ENCODE assay signal across 28 cellular contexts in the genomic region with DNA sequence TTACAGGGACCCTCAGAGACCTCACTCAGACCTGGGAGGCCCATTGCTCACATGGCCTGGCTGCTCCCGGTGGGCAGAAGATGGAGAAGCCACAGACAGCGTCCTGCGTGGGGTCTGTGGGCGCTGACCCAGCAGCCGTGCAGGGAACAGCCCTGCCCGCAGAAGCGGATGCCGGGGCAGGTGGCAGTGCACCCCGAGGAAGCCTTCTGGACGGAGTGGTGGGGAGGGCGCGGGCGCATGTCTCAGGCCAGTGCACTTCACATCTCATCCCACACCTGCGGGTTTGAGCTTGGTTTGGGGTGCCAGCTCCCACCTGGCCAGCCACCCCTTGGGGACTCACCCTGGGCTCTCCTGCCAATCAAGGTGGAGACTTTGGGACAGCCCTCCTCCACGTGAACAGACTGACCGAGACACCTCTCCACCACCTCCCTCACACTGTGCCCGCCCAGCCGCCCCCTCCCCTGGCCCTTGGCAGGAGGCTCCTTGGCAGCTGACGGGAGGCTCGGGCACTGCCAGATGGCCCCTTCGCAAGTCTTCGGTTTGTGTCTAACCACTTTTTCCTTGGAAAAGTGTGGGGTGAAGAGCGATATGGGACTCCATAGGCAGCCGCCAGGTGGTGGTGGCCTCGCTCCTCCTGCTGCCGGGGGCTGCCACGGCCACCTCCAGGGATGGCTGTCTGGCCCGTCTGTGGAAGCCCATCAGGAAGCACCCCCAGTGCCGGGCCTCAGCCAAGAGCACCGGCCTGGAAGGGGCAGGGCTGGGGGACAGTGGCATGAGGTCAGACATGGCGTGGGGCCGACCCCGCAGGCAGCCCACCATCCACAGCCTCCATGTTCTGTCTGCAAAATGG. TPM values are rescaled to one million over a fixed set of nuclear protein-coding genes. Genes with fewer than 3 reads are reported as not detected.
"Had no signal": no experiment of that assay in that cellular context is flagged by ENCODE, and none has a peak within 500 bp of the region (broad histone marks: within the 10 kb centered on the region; RNA-seq: fewer than 3 reads in every experiment).

No MANE protein-coding gene starts in this region.

- DNase-seq: activated CD4-positive, alpha-beta T cell treated with anti-CD3 and anti-CD28 coated beads for 48 hours; activated CD4-positive, alpha-beta T cell treated with anti-CD3 and anti-CD28 coated beads, Interleukin-2, amount 50 U/mL, for 48 hours; activated CD8-positive, alpha-beta memory T cell treated with anti-CD3 and anti-CD28 coated beads for 24 hours; activated gamma-delta T cell; activated naive CD4-positive, alpha-beta T cell treated with anti-CD3 and anti-CD28 coated beads, Interleukin-2, amount 10 ng/mL, durations not matched to agents 7 days and 5 days; activated naive CD8-positive, alpha-beta T cell treated with anti-CD3 and anti-CD28 coated beads, Interleukin-2, amount 10 ng/mL, durations not matched to agents 7 days and 5 days; endodermal cell; foreskin fibroblast; heart right ventricle; left lung; mesendoderm; natural killer cell; right lobe of liver; stimulated activated CD4-positive, alpha-beta T cell treated with anti-CD3 and anti-CD28 coated beads, Interleukin-2, amount 100 ng/mL, for 48 hours; stimulated activated naive CD8-positive, alpha-beta T cell treated with anti-CD3 and anti-CD28 coated beads, Interleukin-15, Interleukin-2, amounts not matched to agents 100 U/mL and 50 U/mL, for 24 hours; T1000; testis; trophoblast cell; WERI-Rb-1 had no signal

- H3K36me3 ChIP-seq: cardiac muscle cell, neural progenitor cell had no signal

- H3K27ac ChIP-seq: ascending aorta, cardiac muscle cell, heart right ventricle, left lung, neural progenitor cell, right lobe of liver, testis, WERI-Rb-1 had no signal

- ATAC-seq: activated CD4-positive, CD25-positive, alpha-beta regulatory T cell treated with anti-CD3 and anti-CD28 coated beads, Interleukin-2, amount 50 U/mL, for 24 hours; esophagus mucosa; left lung; natural killer cell; stimulated activated naive CD8-positive, alpha-beta T cell treated with anti-CD3 and anti-CD28 coated beads, Interleukin-15, Interleukin-2, amounts not matched to agents 100 U/mL and 50 U/mL, for 24 hours had no signal

- H3K4me1 ChIP-seq: ascending aorta, heart right ventricle, left lung, right lobe of liver, testis had no signal

- H3K4me3 ChIP-seq: ascending aorta, cardiac muscle cell, heart right ventricle, left lung, lung, right lobe of liver, testis had no signal

- H3K27me3 ChIP-seq: ascending aorta, cardiac muscle cell, heart right ventricle, left lung, right lobe of liver, testis had no signal

- H3K9me3 ChIP-seq: ascending aorta, heart right ventricle, left lung, right lobe of liver, testis had no signal

RNA-seq across cellular contexts. Expression of gene LRCOL1, which starts 58.9 kb away (rescaled TPM):
- total RNA-seq: activated naive CD8-positive, alpha-beta T cell treated with anti-CD3 and anti-CD28 coated beads, Interleukin-2, amount 10 ng/mL, durations not matched to agents 7 days and 5 days; ascending aorta; cardiac muscle cell; endodermal cell; kidney epithelial cell; mononuclear cell; natural killer cell; omental fat pad had no signal
- polyA plus RNA-seq: cardiac muscle cell had no signal
